ENCODE assay signal across 8 cellular contexts in genomic region chr11:62543680-62544444, GRCh38.
DNase-seq lines count a peak whose midpoint lies in the region; ATAC-seq and TF ChIP-seq lines count a peak whose summit lies in the region.

No MANE protein-coding gene starts in this region.

- peaks cover 50% of the 10 kb centered on the region for H3K4me1 ChIP-seq in ACC112 (ENCODE audit: control insufficient read depth, insufficient read depth, low read length, unreplicated experiment)
- H3K4me1 ChIP-seq in muscle layer of colon (ENCODE audit: insufficient read depth, low read length) = peaks cover 53% of the 10 kb centered on the region

- H3K9ac ChIP-seq in muscle layer of colon (ENCODE audit: low read length) = peak overlapping the region; percentile 92

- H3K27ac ChIP-seq in ACC112 (ENCODE audit: low read depth, low read length) (peak overlapping the region; percentile 74), cingulate gyrus (ENCODE audit: low read depth, low read length) (peak overlapping the region; percentile 65), muscle layer of colon (ENCODE audit: low read depth, low read length) (peak overlapping the region; percentile 98)

- no peak overlapping the region for H2AFZ ChIP-seq in ACC112 (ENCODE audit: low read length, unreplicated experiment)

- no peak for TF ChIP-seq RAD21 in Ishikawa (IDR thresholded peaks at IDR 0.05; ENCODE audit: low read depth)

- no peak for ATAC-seq in HG02840 (IDR thresholded peaks at IDR 0.05; ENCODE audit: low FRiP score, unreplicated experiment)
- ATAC-seq in GM19023 (IDR thresholded peaks at IDR 0.05; ENCODE audit: unreplicated experiment) = no peak

- no peak for TF ChIP-seq EP300 in Ishikawa (IDR thresholded peaks at IDR 0.05; ENCODE audit: borderline replicate concordance)

- H3K79me2 ChIP-seq in ACC112 (ENCODE audit: control insufficient read depth, insufficient read depth, low read length, unreplicated experiment) = peaks cover 88% of the 10 kb centered on the region

- no peaks in the 10 kb centered on the region for H3K27me3 ChIP-seq in ACC112 (ENCODE audit: insufficient read depth, low read length)
- no peaks in the 10 kb centered on the region for H3K27me3 ChIP-seq in muscle layer of colon (ENCODE audit: control insufficient read depth in 1 of 2, insufficient read depth in 2 of 2, low read length in 2 of 2)

- no peaks in the 10 kb centered on the region for H3K36me3 ChIP-seq in ACC112 (ENCODE audit: insufficient read depth, low read length)
- H3K36me3 ChIP-seq in muscle layer of colon (ENCODE audit: insufficient read depth, low read length) = peaks cover 2% of the 10 kb centered on the region

- DNase-seq in amniotic stem cell (lab: John Stamatoyannopoulos, UW) (no peak), dedifferentiated amniotic fluid mesenchymal stem cell (ENCODE audit: extremely low spot score) (no peak)

- H3K9me3 ChIP-seq in muscle layer of colon (ENCODE audit: low read length) = no peaks in the 10 kb centered on the region

- H3K4me3 ChIP-seq in ACC112 (ENCODE audit: low read depth, low read length) = peak overlapping the region; percentile 97
- peak overlapping the region; percentile 96 to 99 for H3K4me3 ChIP-seq in muscle layer of colon (ENCODE audit: low read depth in 1 of 2, low read length in 2 of 2)

TF ChIP-seq in Ishikawa, 13 proteins besides CTCF, POLR2A, EP300 and RAD21:
- TF ChIP-seq CEBPB (IDR thresholded peaks at IDR 0.05) (no peak), EGR1 (IDR thresholded peaks at IDR 0.05) (no peak), CREB1 (IDR thresholded peaks at IDR 0.05; ENCODE audit: low read depth) (no peak), ZBTB7A (IDR thresholded peaks at IDR 0.05; ENCODE audit: low read depth) (0 out of 2 replicates have a peak, but pooled peaks have one; percentile 27), TEAD4 (IDR thresholded peaks at IDR 0.05) (no peak), USF1 (IDR thresholded peaks at IDR 0.05) (no peak), TCF12 (IDR thresholded peaks at IDR 0.05; ENCODE audit: low read depth) (no peak), YY1 (IDR thresholded peaks at IDR 0.05; ENCODE audit: low read depth) (no peak)
TF ChIP-seq in Ishikawa: peak in this region for 1.
